34 cellular contexts compared by ENCODE assay signal in the genomic region with DNA sequence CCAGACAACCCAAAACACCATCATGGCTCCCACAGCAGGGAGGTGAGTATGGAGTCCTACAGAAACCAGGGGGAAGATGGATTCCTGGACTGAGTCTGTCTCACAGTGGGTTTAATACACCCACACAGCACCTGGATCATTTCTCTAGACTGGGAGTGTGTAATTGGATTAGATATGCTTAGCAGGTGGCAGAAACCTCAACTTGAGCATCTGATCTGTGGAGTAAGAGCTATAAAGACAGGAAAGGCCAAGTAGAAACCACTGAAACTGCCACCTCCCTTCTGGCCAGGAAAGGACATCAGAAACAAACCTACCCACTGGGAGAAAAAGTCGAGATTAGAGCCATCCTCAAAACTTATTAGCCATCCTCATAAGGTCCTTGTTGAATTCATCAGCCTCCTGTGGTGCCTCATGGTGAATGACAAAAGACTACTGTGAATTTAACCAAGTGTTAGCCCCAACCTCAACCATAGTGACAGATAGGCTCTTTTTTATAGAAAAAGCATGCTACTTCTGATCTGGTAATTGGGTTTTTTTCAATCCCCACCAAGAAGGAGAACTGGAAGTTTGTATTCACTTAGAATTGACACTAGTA. TPM values are rescaled to one million over a fixed set of nuclear protein-coding genes. Genes with fewer than 3 reads are reported as not detected.
"Had no signal": no experiment of that assay in that cellular context is flagged by ENCODE, and none has a peak within 500 bp of the region (broad histone marks: within the 10 kb centered on the region; RNA-seq: fewer than 3 reads in every experiment).

No MANE protein-coding gene starts in this region.

- H3K27ac ChIP-seq: cardiac muscle cell, coronary artery, dorsolateral prefrontal cortex, gastrocnemius medialis, ovary, right lobe of liver, skin epidermis, upper lobe of left lung, VCaP had no signal

- H3K4me1 ChIP-seq: gastrocnemius medialis, right lobe of liver, upper lobe of left lung had no signal

- H3K36me3 ChIP-seq: cardiac muscle cell, gastrocnemius medialis, ovary, right lobe of liver, upper lobe of left lung had no signal

- H3K27me3 Mint-ChIP-seq: activated CD4-positive, alpha-beta T cell treated with anti-CD3 and anti-CD28 coated beads, Interleukin-2, amount 10 ng/mL, durations not matched to agents 24 days and 14 days; activated CD8-positive, alpha-beta T cell treated with anti-CD3 and anti-CD28 coated beads for 36 hours; activated T-helper 17 cell treated with anti-CD3 and anti-CD28 coated beads, Interleukin-2, amount 50 U/mL, for 72 hours; naive B cell; stimulated activated naive CD8-positive, alpha-beta T cell treated with anti-CD3 and anti-CD28 coated beads, Interleukin-15, Interleukin-2, amounts not matched to agents 100 ng/mL and 50 ng/mL, for 24 hours had no signal

- H3K27me3 ChIP-seq: cardiac muscle cell, dorsolateral prefrontal cortex, gastrocnemius medialis, ovary, right lobe of liver, upper lobe of left lung had no signal

- H3K27ac Mint-ChIP-seq: activated CD4-positive, alpha-beta T cell treated with anti-CD3 and anti-CD28 coated beads, Interleukin-2, amount 10 ng/mL, durations not matched to agents 24 days and 14 days; activated CD8-positive, alpha-beta T cell treated with anti-CD3 and anti-CD28 coated beads for 36 hours; activated T-helper 17 cell treated with anti-CD3 and anti-CD28 coated beads, Interleukin-2, amount 50 U/mL, for 72 hours; mesothelial cell of epicardium; naive B cell; progenitor cell of endocrine pancreas; stimulated activated naive CD8-positive, alpha-beta T cell treated with anti-CD3 and anti-CD28 coated beads, Interleukin-15, Interleukin-2, amounts not matched to agents 100 ng/mL and 50 ng/mL, for 24 hours; T-helper 1 cell treated with Interleukin-12 subunit alpha and Interleukin-12 subunit beta and Interleukin-4 antibody, amounts not matched to agents 30 μg/mL and 1 μg/mL, for 36 hours had no signal

- H3K9me3 ChIP-seq: gastrocnemius medialis, ovary, right lobe of liver, upper lobe of left lung had no signal

- H3K4me3 ChIP-seq: cardiac muscle cell, coronary artery, dorsolateral prefrontal cortex, gastrocnemius medialis, ovary, right lobe of liver, skin epidermis, upper lobe of left lung had no signal

- H3K4me3 Mint-ChIP-seq: activated CD4-positive, alpha-beta T cell treated with anti-CD3 and anti-CD28 coated beads, Interleukin-2, amount 10 ng/mL, durations not matched to agents 24 days and 14 days; activated CD8-positive, alpha-beta T cell treated with anti-CD3 and anti-CD28 coated beads for 36 hours; activated T-cell treated with anti-CD3 and anti-CD28 coated beads, Interleukin-2, amount 50 U/mL, for 4 hours; activated T-helper 17 cell treated with anti-CD3 and anti-CD28 coated beads, Interleukin-2, amount 50 U/mL, for 72 hours; mesothelial cell of epicardium; naive B cell; nephron progenitor cell; stimulated activated naive CD8-positive, alpha-beta T cell treated with anti-CD3 and anti-CD28 coated beads, Interleukin-15, Interleukin-2, amounts not matched to agents 100 ng/mL and 50 ng/mL, for 24 hours; T-helper 1 cell treated with Interleukin-12 subunit alpha and Interleukin-12 subunit beta and Interleukin-4 antibody, amounts not matched to agents 30 μg/mL and 1 μg/mL, for 36 hours had no signal

- H3K36me3 Mint-ChIP-seq: mesothelial cell of epicardium, naive B cell had no signal

- FAIRE-seq: keratinocyte, TTC549 had no signal

- DNase-seq: activated CD4-positive, alpha-beta T cell treated with anti-CD3 and anti-CD28 coated beads, Interleukin-2, amount 10 ng/mL, durations not matched to agents 24 days and 14 days; activated CD4-positive, CD25-positive, alpha-beta regulatory T cell treated with anti-CD3 and anti-CD28 coated beads, Interleukin-2, amount 50 U/mL, for 72 hours; activated CD8-positive, alpha-beta T cell treated with anti-CD3 and anti-CD28 coated beads for 36 hours; activated gamma-delta T cell treated with Interleukin-2 at 50 U/mL for 16 hours; activated naive CD4-positive, alpha-beta T cell treated with anti-CD3 and anti-CD28 coated beads, Interleukin-2, amount 50 U/mL, for 16 hours; activated T-cell treated with anti-CD3 and anti-CD28 coated beads, Interleukin-2, amount 50 U/mL, for 4 hours; dorsolateral prefrontal cortex; effector memory CD4-positive, alpha-beta T cell; erythroblast; gastrocnemius medialis; glutamatergic neuron; left cardiac atrium; left ventricle myocardium superior; naive B cell; nephron progenitor cell; ovary; right lobe of liver; stimulated activated CD4-positive, alpha-beta T cell treated with anti-CD3 and anti-CD28 coated beads, Interleukin-12 subunit alpha, Interleukin-12 subunit beta, amount 100 ng/mL, for 4 hours; stimulated activated CD4-positive, alpha-beta T cell treated with anti-CD3 and anti-CD28 coated beads, Interleukin-4, amount 100 ng/mL, for 1 hour; substantia nigra; T-helper 9 cell; upper lobe of left lung had no signal

- H3K4me1 Mint-ChIP-seq: activated CD4-positive, alpha-beta T cell treated with anti-CD3 and anti-CD28 coated beads, Interleukin-2, amount 10 ng/mL, durations not matched to agents 24 days and 14 days; activated T-helper 17 cell treated with anti-CD3 and anti-CD28 coated beads, Interleukin-2, amount 50 U/mL, for 72 hours; naive B cell had no signal

- ATAC-seq: activated CD8-positive, alpha-beta T cell treated with anti-CD3 and anti-CD28 coated beads for 36 hours; activated T-cell treated with anti-CD3 and anti-CD28 coated beads, Interleukin-2, amount 50 U/mL, for 4 hours; activated T-helper 17 cell treated with anti-CD3 and anti-CD28 coated beads, Interleukin-2, amount 50 U/mL, for 72 hours; gastrocnemius medialis; left cardiac atrium; left ventricle myocardium superior; right lobe of liver had no signal

- H3K9me3 Mint-ChIP-seq: activated CD4-positive, alpha-beta T cell treated with anti-CD3 and anti-CD28 coated beads, Interleukin-2, amount 10 ng/mL, durations not matched to agents 24 days and 14 days had no signal

RNA-seq across cellular contexts. Expression of a gene that starts 28.1 kb away (rescaled TPM):
- total RNA-seq: activated CD4-positive, alpha-beta T cell treated with anti-CD3 and anti-CD28 coated beads, Interleukin-2, amount 10 ng/mL, durations not matched to agents 24 days and 14 days; activated CD8-positive, alpha-beta T cell treated with anti-CD3 and anti-CD28 coated beads for 36 hours; activated T-cell treated with anti-CD3 and anti-CD28 coated beads, Interleukin-2, amount 50 U/mL, for 4 hours; activated T-helper 17 cell treated with anti-CD3 and anti-CD28 coated beads, Interleukin-2, amount 50 U/mL, for 72 hours; lung microvascular endothelial cell had no signal
- polyA plus RNA-seq: cardiac muscle cell had no signal
